9 cellular contexts compared by ENCODE assay signal in the genomic region with DNA sequence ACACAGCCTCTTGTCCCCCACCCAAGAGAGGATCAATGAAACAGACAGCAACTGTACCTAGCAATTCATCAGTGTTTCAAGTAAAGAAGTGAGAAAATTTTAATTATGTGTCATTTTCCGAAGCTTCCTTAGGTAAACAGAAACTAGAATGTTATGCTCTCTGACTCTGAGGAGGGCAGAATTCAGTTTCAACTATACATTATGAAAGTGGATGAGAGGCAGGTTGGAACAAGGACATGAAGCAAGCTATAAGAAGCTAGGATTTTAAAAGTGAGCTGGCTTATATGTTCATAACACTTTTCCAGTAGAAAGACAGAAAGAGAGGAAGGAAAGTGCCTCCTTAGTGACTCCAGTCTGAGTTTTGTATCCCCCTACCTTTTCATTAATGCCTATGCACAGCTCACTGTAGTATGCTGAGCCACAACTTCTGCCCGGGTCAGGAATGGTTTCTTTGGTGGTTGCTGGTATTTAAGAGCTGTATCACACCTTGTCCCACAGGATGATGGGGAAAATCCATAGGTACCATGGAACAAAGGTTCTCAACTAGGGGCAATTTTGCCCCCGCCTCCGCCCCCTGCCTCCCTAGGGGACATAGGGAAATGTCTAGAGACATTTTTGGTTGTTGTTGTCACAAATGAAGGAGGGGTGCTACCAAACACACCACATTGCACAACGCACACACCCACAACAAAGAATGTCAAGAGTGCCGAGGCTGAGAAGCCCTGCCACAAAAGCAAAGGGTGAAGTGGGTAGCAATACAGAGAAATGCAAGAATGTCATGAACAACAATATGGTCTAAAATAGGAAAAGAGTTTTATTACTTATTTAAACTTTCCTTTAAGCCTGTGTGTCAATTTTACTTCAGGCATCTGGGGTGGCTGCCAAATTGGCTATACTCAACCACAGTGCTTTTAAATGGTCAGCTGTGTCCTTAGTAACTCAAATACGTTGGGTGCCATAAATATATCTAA.
DNase-seq lines count a peak whose midpoint lies in the region; ATAC-seq, FAIRE-seq and TF ChIP-seq lines count a peak whose summit lies in the region.
"Had no signal": no experiment of that assay in that cellular context is flagged by ENCODE, and none has a peak within 500 bp of the region (broad histone marks: within the 10 kb centered on the region; RNA-seq: fewer than 3 reads in every experiment).

No MANE protein-coding gene starts in this region.

- H3K27me3 ChIP-seq in brain microvascular endothelial cell (replicated peaks) (no peaks in the 10 kb centered on the region), stomach smooth muscle (ENCODE audit: control insufficient read depth in 1 of 2, insufficient read depth in 2 of 2, low read length in 2 of 2) (no peaks in the 10 kb centered on the region), suprapubic skin (no peaks in the 10 kb centered on the region)

- ATAC-seq in activated CD4-positive, CD25-positive, alpha-beta regulatory T cell treated with anti-CD3 and anti-CD28 coated beads, Interleukin-2, amount 50 U/mL, for 24 hours: peak; percentile 51 to 53
- peak; percentile 87 for ATAC-seq in HG03066 (IDR thresholded peaks at IDR 0.05; ENCODE audit: low read depth, unreplicated experiment)
- ATAC-seq: A549 had no signal

- no peak for DNase-seq in activated CD4-positive, CD25-positive, alpha-beta regulatory T cell treated with anti-CD3 and anti-CD28 coated beads, Interleukin-2, amount 50 U/mL, for 72 hours
- DNase-seq in brain microvascular endothelial cell (peak; percentile 31), Ammon's horn (ENCODE audit: low spot score) (no peak), suprapubic skin (ENCODE audit: low spot score in 2 of 2) (no peak), frontal cortex (ENCODE audit: low spot score in 2 of 2) (no peak)

- peaks cover 14% of the 10 kb centered on the region for H3K4me1 ChIP-seq in stomach smooth muscle (ENCODE audit: control insufficient read depth, insufficient read depth, low read length)
- H3K4me1 ChIP-seq in suprapubic skin: peaks cover 30% of the 10 kb centered on the region

- no peak for TF ChIP-seq POLR2A in suprapubic skin (IDR thresholded peaks at IDR 0.05)

- no peak for FAIRE-seq in frontal cortex (lab: Jason Lieb, UNC)
- FAIRE-seq: A549 had no signal

- no peak for TF ChIP-seq EP300 in suprapubic skin (IDR thresholded peaks at IDR 0.05)

- in situ Hi-C loops in brain microvascular endothelial cell (cut with HindIII; ENCODE audit: low pct_ligation_motif_present, low sequenced_read_pairs): no loop called here

- WGBS in suprapubic skin: 80% methylated on average over 7 of the region's 7 CpGs

- H3K36me3 ChIP-seq in brain microvascular endothelial cell (replicated peaks) (no peaks in the 10 kb centered on the region), stomach smooth muscle (ENCODE audit: control insufficient read depth in 2 of 2, insufficient read depth in 2 of 2, low read length in 2 of 2) (no peaks in the 10 kb centered on the region), suprapubic skin (no peaks in the 10 kb centered on the region)

- peak overlapping the region in 1 of 2 donors; percentile 18 for H3K9ac ChIP-seq in stomach smooth muscle (ENCODE audit: low read length in 2 of 2)

- H3K9me3 ChIP-seq in stomach smooth muscle (ENCODE audit: control insufficient read depth in 2 of 2, low read length in 2 of 2): no peaks in the 10 kb centered on the region
- H3K9me3 ChIP-seq in suprapubic skin: no peaks in the 10 kb centered on the region
- H3K9me3 ChIP-seq: A549 had no signal

- TF ChIP-seq CTCF in brain microvascular endothelial cell (IDR thresholded peaks at IDR 0.05; ENCODE audit: low read depth, low read length, missing control alignments) (no peak), suprapubic skin (IDR thresholded peaks at IDR 0.05) (no peak)

- no peak overlapping the region for H3K4me3 ChIP-seq in brain microvascular endothelial cell (ENCODE audit: low read depth, low read length)
- no peak overlapping the region for H3K4me3 ChIP-seq in stomach smooth muscle (ENCODE audit: low read length in 2 of 2)
- no peak overlapping the region for H3K4me3 ChIP-seq in suprapubic skin
- H3K4me3 ChIP-seq: A549 had no signal

- H3K27ac ChIP-seq in brain microvascular endothelial cell (no peak overlapping the region), stomach smooth muscle (ENCODE audit: low read length) (peak overlapping the region; percentile 3), suprapubic skin (no peak overlapping the region)
- H3K27ac ChIP-seq: A549 had no signal
